Comparison of ENCODE assay signal across 1 cellular context in genomic region chr16:84356591-84357116, GRCh38.
TF ChIP-seq lines count a peak whose summit lies in the region.

No MANE protein-coding gene starts in this region.

TF ChIP-seq in GM23338, 12 proteins besides CTCF, POLR2A, EP300 and RAD21 (continued from another document):
- TF ChIP-seq ZNF462 (CRISPR knock-in tag; IDR thresholded peaks at IDR 0.05) (no peak), CREB1 (CRISPR knock-in tag; IDR thresholded peaks at IDR 0.05; ENCODE audit: low read depth) (no peak), EZH2 (IDR thresholded peaks at IDR 0.05; ENCODE audit: low read depth, unreplicated experiment) (no peak)
